ENCODE assay signal across 11 cellular contexts in genomic region chr6:82712826-82713225, GRCh38.
A peak's percentile ranks its signal among the peaks of the same experiment; 100 is the strongest.
DNase-seq lines count a peak whose midpoint lies in the region; ATAC-seq, FAIRE-seq and TF ChIP-seq lines count a peak whose summit lies in the region.
"Had no signal": no experiment of that assay in that cellular context is flagged by ENCODE, and none has a peak within 500 bp of the region (broad histone marks: within the 10 kb centered on the region; RNA-seq: fewer than 3 reads in every experiment).

No MANE protein-coding gene starts in this region.

- H3K4me2 ChIP-seq in Karpas-422 (ENCODE audit: low read depth, low read length, poor library complexity, severe bottlenecking) (no peak overlapping the region), K562 (ENCODE audit: insufficient read depth, low read length) (no peak overlapping the region)

- H3K9me1 ChIP-seq in K562 (ENCODE audit: control insufficient read depth, insufficient read depth, low read length): no peaks in the 10 kb centered on the region

- H3K9ac ChIP-seq in Karpas-422 (ENCODE audit: low read length) (no peak overlapping the region), K562 (ENCODE audit: insufficient read depth in 1 of 2, low read depth in 2 of 2, low read length in 2 of 2) (no peak overlapping the region)

- H3K9me3 ChIP-seq in Karpas-422 (ENCODE audit: low read length): no peaks in the 10 kb centered on the region
- no peaks in the 10 kb centered on the region for H3K9me3 ChIP-seq in K562 (replicated peaks; ENCODE audit: control insufficient read depth, insufficient read depth, low read depth, low read length)
- H3K9me3 ChIP-seq in gastrocnemius medialis: no peaks in the 10 kb centered on the region

- in situ Hi-C loops in K562 (cut with MboI): no loop called here
- in situ Hi-C loops in gastrocnemius medialis (cut with MboI; ENCODE audit: low sequenced_read_pairs in 4 of 4): no loop called here

- no TSS peak for BruUV-seq in K562 (replicated peaks; lab: Mats Ljungman, UMichigan)

- POLR2A ChIA-PET in K562 (lab: Yijun Ruan, JAX): no interaction called here

- TF ChIP-seq CTCF in K562 (IDR thresholded peaks at IDR 0.05 in 2 of 3, conservative IDR thresholded peaks at IDR 0.05 in 1 of 3; ENCODE audit: insufficient read depth in 2 of 3, low read depth in 1 of 3, low read length in 3 of 3) (peak in 1 of 3 experiments; percentile 61; a peak in 2 of 6 replicates), retinal pigment epithelial cell (conservative IDR thresholded peaks at IDR 0.05; ENCODE audit: low read depth, low read length) (peak; percentile 36), gastrocnemius medialis (IDR thresholded peaks at IDR 0.05 in 4 of 5, conservative IDR thresholded peaks at IDR 0.05 in 1 of 5) (peak in 1 of 5 experiments; percentile 13)

- H3K27me3 ChIP-seq in Karpas-422 (ENCODE audit: low read length) (no peaks in the 10 kb centered on the region), K562 (ENCODE audit: control insufficient read depth in 2 of 2, insufficient read depth in 2 of 2, low read length in 2 of 2) (peaks cover 0 to 3% of the 10 kb centered on the region in 2 experiments; a peak in 1 of 5 replicates), gastrocnemius medialis (no peaks in the 10 kb centered on the region)

- peak; percentile 25 to 61; a peak in 3 of 4 replicates for TF ChIP-seq RAD21 in K562 (CRISPR knock-in tag; conservative IDR thresholded peaks at IDR 0.05 in 1 of 2, IDR thresholded peaks at IDR 0.05 in 1 of 2)

- H4K20me1 ChIP-seq in Karpas-422 (ENCODE audit: insufficient read depth, low read depth, low read length) (no peaks in the 10 kb centered on the region), K562 (replicated peaks; ENCODE audit: control insufficient read depth, insufficient read depth, low read length) (no peaks in the 10 kb centered on the region)

- H3K9me2 ChIP-seq in Karpas-422 (replicated peaks; ENCODE audit: insufficient read depth, low read length): no peaks in the 10 kb centered on the region

- H3K4me1 ChIP-seq in Karpas-422 (ENCODE audit: low read length): no peaks in the 10 kb centered on the region
- no peaks in the 10 kb centered on the region for H3K4me1 ChIP-seq in K562 (replicated peaks in 1 of 2; ENCODE audit: control insufficient read depth in 2 of 2, insufficient read depth in 2 of 2, low read length in 2 of 2)
- H3K4me1 ChIP-seq in gastrocnemius medialis: peaks cover 0 to 11% of the 10 kb centered on the region in 2 donors

- FAIRE-seq in K562 (lab: Jason Lieb, UNC): peak; percentile 79
- FAIRE-seq: H54 had no signal

- H3K36me3 ChIP-seq in Karpas-422 (ENCODE audit: insufficient read depth, low read length): no peaks in the 10 kb centered on the region
- no peaks in the 10 kb centered on the region for H3K36me3 ChIP-seq in K562 (ENCODE audit: control insufficient read depth, insufficient read depth, low read length)
- no peaks in the 10 kb centered on the region for H3K36me3 ChIP-seq in gastrocnemius medialis

- ATAC-seq in K562 (0 out of 3 replicates have a peak, but pooled peaks have one; percentile 58), gastrocnemius medialis (no peak)

- CTCF ChIA-PET in K562 (lab: Yijun Ruan, JAX; ENCODE audit: low intra/inter-chr PET ratio): no interaction called here

- H2AFZ ChIP-seq in Karpas-422 (ENCODE audit: low read length) (0 out of 2 replicates have a peak overlapping the region, but pooled peaks have one; percentile 28), K562 (ENCODE audit: low read depth, low read length) (no peak overlapping the region)

- no peak overlapping the region for H3K4me3 ChIP-seq in Karpas-422 (ENCODE audit: low read length)
- no peak overlapping the region for H3K4me3 ChIP-seq in K562
- no peak overlapping the region for H3K4me3 ChIP-seq in retinal pigment epithelial cell (ENCODE audit: low read length)
- H3K4me3 ChIP-seq in gastrocnemius medialis: no peak overlapping the region

- no peak overlapping the region for H3K27ac ChIP-seq in Karpas-422 (ENCODE audit: low read length)
- no peak overlapping the region for H3K27ac ChIP-seq in K562 (ENCODE audit: extremely low read depth, low read depth, low read length)
- no peak overlapping the region for H3K27ac ChIP-seq in gastrocnemius medialis

- no peak for TF ChIP-seq EP300 in K562 (IDR thresholded peaks at IDR 0.05; ENCODE audit: low read length)

- TF ChIP-seq POLR2A in K562 (conservative IDR thresholded peaks at IDR 0.05): no peak
- TF ChIP-seq POLR2A in gastrocnemius medialis (IDR thresholded peaks at IDR 0.05): no peak

- intact Hi-C loops in K562 (cut with micrococcal nuclease): loop anchor here (2.0 kb wide), 1 partner anchor 442 kb away; no protein-coding TSS in a partner anchor
- intact Hi-C loops in gastrocnemius medialis (cut with DNase I; ENCODE audit: low total_unique reads): no loop called here

- WGBS in K562 (ENCODE audit: insufficient coverage, low coverage, missing lambda C conversion rate): 0% methylated on average over 1 of the region's 1 CpG

- H3K79me2 ChIP-seq in Karpas-422 (ENCODE audit: low read length) (no peaks in the 10 kb centered on the region), K562 (ENCODE audit: control insufficient read depth, insufficient read depth, low read length) (no peaks in the 10 kb centered on the region)

- DNase-seq in NOMO-1 (lab: John Stamatoyannopoulos, UW; ENCODE audit: unreplicated experiment in 2 of 2) (peak; percentile 1 to 30), NOMO-1 treated with dmso at 0.1 percent for 144 hours (lab: John Stamatoyannopoulos, UW; ENCODE audit: unreplicated experiment) (no peak), Karpas-422 (peak; percentile 69), K562 (ENCODE audit: extremely low read depth in 1 of 4, low spot score in 3 of 4) (peak; percentile 6 to 36 (median 27)), retinal pigment epithelial cell (ENCODE audit: low read depth) (no peak), GDM1 (lab: John Stamatoyannopoulos, UW) (no peak), iPS-NIHi7 (ENCODE audit: extremely low spot score) (no peak), gastrocnemius medialis (no peak)
- DNase-seq: CD4-positive, alpha-beta T cell; NCI-H82 had no signal

TF ChIP-seq in K562, 482 proteins besides CTCF, POLR2A, EP300 and RAD21 (continues in another document):
- TF ChIP-seq ZNF561 (CRISPR knock-in tag; conservative IDR thresholded peaks at IDR 0.05) (no peak), NKRF (IDR thresholded peaks at IDR 0.05; ENCODE audit: borderline replicate concordance) (no peak), ZNF445 (CRISPR knock-in tag; IDR thresholded peaks at IDR 0.05; ENCODE audit: low read depth) (no peak), BRD9 (IDR thresholded peaks at IDR 0.05; ENCODE audit: low read depth, partially characterized antibody) (no peak), ZNF197 (CRISPR knock-in tag; IDR thresholded peaks at IDR 0.05; ENCODE audit: low read depth) (no peak), GABPA (tag; conservative IDR thresholded peaks at IDR 0.05; ENCODE audit: low read depth) (no peak), DMBX1 (CRISPR knock-in tag; IDR thresholded peaks at IDR 0.05; ENCODE audit: borderline replicate concordance) (no peak), ZNF224 (CRISPR knock-in tag; IDR thresholded peaks at IDR 0.05) (no peak), RBBP5 (IDR thresholded peaks at IDR 0.05; ENCODE audit: borderline replicate concordance, insufficient read depth, low read length, poor library complexity, severe bottlenecking) (no peak), ZHX1 (conservative IDR thresholded peaks at IDR 0.05; ENCODE audit: low read length) (no peak), CXXC5 (CRISPR knock-in tag; IDR thresholded peaks at IDR 0.05) (no peak), RAD51 (IDR thresholded peaks at IDR 0.05; ENCODE audit: borderline replicate concordance, low read depth) (no peak), ZC3H8 (IDR thresholded peaks at IDR 0.05) (no peak), STAT5B (CRISPR knock-in tag; IDR thresholded peaks at IDR 0.05) (no peak), RBM34 (IDR thresholded peaks at IDR 0.05; ENCODE audit: borderline replicate concordance, insufficient read depth, low read length) (no peak), SIN3A (IDR thresholded peaks at IDR 0.05; ENCODE audit: borderline replicate concordance in 2 of 2, control insufficient read depth in 1 of 2, low read depth in 2 of 2, low read length in 2 of 2) (no peak), RFX5 (IDR thresholded peaks at IDR 0.05; ENCODE audit: low read depth, low read length) (no peak)

Comparison
In these comparisons a context has a peak if more than half of its experiments do, and no peak if none do; other contexts are left out.
1. DNase-seq: peak in NOMO-1 (2 of 2), Karpas-422 (single experiment) and K562 (4 of 4); none in NOMO-1 treated with dmso at 0.1 percent for 144 hours (single experiment), retinal pigment epithelial cell (single experiment), GDM1 (single experiment), iPS-NIHi7 (single experiment) and gastrocnemius medialis (0 of 2).